In the genomic region with DNA sequence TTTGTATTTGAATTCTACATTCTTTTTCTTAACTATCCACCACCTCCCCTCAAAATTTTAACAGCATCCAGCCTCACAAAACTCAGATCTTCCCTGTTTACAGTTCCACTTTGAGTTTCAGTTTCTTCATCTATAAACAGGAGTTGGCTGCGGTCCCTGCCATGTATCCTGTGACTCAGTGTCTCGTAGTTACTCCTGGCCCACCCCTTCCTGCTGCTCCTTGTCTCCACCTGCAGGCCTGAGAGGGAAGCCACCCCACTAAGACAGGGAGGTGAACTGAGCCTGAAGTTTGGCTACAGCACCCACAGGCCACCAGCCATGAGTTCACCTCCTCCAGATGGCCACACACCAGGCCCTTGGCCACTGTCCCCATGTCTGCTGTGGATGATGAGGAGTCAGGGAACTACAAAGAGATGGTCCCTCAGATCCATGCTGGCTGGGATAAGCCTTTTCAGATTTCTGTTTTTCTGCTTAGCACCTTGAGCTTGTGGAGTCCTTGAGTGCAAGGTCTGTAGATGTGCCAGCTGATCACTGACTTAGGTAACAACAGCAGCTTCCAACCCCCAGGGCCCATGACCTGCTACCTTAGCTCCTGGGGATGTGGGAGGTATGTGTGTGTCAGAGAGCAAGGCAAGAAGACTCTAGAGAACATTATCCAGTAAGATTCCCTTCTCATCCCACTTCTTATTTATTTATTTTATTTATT, we compare ENCODE assay signal across 1 cellular context.
TF ChIP-seq lines count a peak whose summit lies in the region.

No MANE protein-coding gene starts in this region.

TF ChIP-seq in K562, 482 proteins besides CTCF, POLR2A, EP300 and RAD21:
- TF ChIP-seq SMC3 (conservative IDR thresholded peaks at IDR 0.05; ENCODE audit: insufficient read depth, low read depth, low read length) (0 out of 2 replicates have a peak, but pooled peaks have one; percentile 21), SRSF9 (IDR thresholded peaks at IDR 0.05; ENCODE audit: borderline replicate concordance, low read depth, low read length) (no peak)
